In the genomic region with DNA sequence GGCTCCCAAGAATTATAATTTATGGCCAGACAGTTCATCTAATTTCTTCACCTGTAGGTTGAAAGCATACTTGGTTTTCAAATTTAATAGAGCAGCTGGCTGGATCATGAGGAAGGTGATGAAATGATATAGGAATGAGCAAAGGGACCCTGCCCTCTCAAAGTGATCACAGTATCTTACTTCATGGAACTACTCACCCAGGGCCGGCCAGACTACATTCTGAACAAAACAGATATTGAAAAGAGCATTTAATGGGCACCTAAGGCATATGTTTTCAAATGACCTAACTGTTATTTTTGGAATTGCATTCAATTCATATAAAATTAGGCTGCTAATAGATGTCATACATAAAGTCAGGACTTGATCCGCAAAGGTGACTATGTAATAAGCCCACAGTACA, we compare ENCODE assay signal across 17 cellular contexts.
"Had no signal": no experiment of that assay in that cellular context is flagged by ENCODE, and none has a peak within 500 bp of the region (broad histone marks: within the 10 kb centered on the region; RNA-seq: fewer than 3 reads in every experiment).

No MANE protein-coding gene starts in this region.

- H3K36me3 Mint-ChIP-seq: memory B cell had no signal

- DNase-seq: activated B cell treated with CpG ODN at 0.5 μM for 24 hours; activated CD4-positive, alpha-beta T cell treated with anti-CD3 and anti-CD28 coated beads, Interleukin-2, amount 10 ng/mL, durations not matched to agents 7 days and 5 days; activated CD8-positive, alpha-beta memory T cell treated with anti-CD3 and anti-CD28 coated beads for 24 hours; activated naive CD4-positive, alpha-beta T cell treated with anti-CD3 and anti-CD28 coated beads for 36 hours; cerebellar nuclear complex; dorsolateral prefrontal cortex; foreskin keratinocyte; heart left ventricle; left lung; nephron progenitor cell; small intestine; trophoblast cell had no signal

- H3K4me1 Mint-ChIP-seq: activated B cell treated with CpG ODN at 0.5 μM for 24 hours; activated CD4-positive, alpha-beta T cell treated with anti-CD3 and anti-CD28 coated beads, Interleukin-2, amount 10 ng/mL, durations not matched to agents 7 days and 5 days; activated T-helper 17 cell treated with anti-CD3 and anti-CD28 coated beads, Interleukin-2, amount 50 U/mL, for 72 hours; memory B cell had no signal

- H3K27me3 Mint-ChIP-seq: activated B cell treated with CpG ODN at 0.5 μM for 24 hours; activated CD4-positive, alpha-beta T cell treated with anti-CD3 and anti-CD28 coated beads, Interleukin-2, amount 10 ng/mL, durations not matched to agents 7 days and 5 days; activated T-helper 17 cell treated with anti-CD3 and anti-CD28 coated beads, Interleukin-2, amount 50 U/mL, for 72 hours; memory B cell had no signal

- H3K27me3 ChIP-seq: adrenal gland, foreskin keratinocyte, heart left ventricle, left lung, ovary had no signal

- H3K9me3 ChIP-seq: adrenal gland, heart left ventricle, left lung, ovary had no signal

- H3K27ac Mint-ChIP-seq: activated B cell treated with CpG ODN at 0.5 μM for 24 hours; activated CD4-positive, alpha-beta T cell treated with anti-CD3 and anti-CD28 coated beads, Interleukin-2, amount 10 ng/mL, durations not matched to agents 7 days and 5 days; activated naive CD4-positive, alpha-beta T cell treated with anti-CD3 and anti-CD28 coated beads for 36 hours; activated T-helper 17 cell treated with anti-CD3 and anti-CD28 coated beads, Interleukin-2, amount 50 U/mL, for 72 hours; memory B cell; nephron progenitor cell; T-helper 1 cell treated with Interleukin-12 subunit alpha and Interleukin-12 subunit beta and Interleukin-4 antibody, amounts not matched to agents 30 μg/mL and 1 μg/mL, for 36 hours had no signal

- H3K4me3 ChIP-seq: adrenal gland, dorsolateral prefrontal cortex, heart left ventricle, left lung, ovary had no signal

- H3K27ac ChIP-seq: adrenal gland, dorsolateral prefrontal cortex, foreskin keratinocyte, left lung had no signal

- H3K9me3 Mint-ChIP-seq: activated B cell treated with CpG ODN at 0.5 μM for 24 hours; activated CD4-positive, alpha-beta T cell treated with anti-CD3 and anti-CD28 coated beads, Interleukin-2, amount 10 ng/mL, durations not matched to agents 7 days and 5 days; activated naive CD4-positive, alpha-beta T cell treated with anti-CD3 and anti-CD28 coated beads for 36 hours; activated T-helper 17 cell treated with anti-CD3 and anti-CD28 coated beads, Interleukin-2, amount 50 U/mL, for 72 hours; memory B cell; nephron progenitor cell; T-helper 1 cell treated with Interleukin-12 subunit alpha and Interleukin-12 subunit beta and Interleukin-4 antibody, amounts not matched to agents 30 μg/mL and 1 μg/mL, for 36 hours had no signal

- H3K36me3 ChIP-seq: adrenal gland, left lung, ovary had no signal

- H3K4me3 Mint-ChIP-seq: activated B cell treated with CpG ODN at 0.5 μM for 24 hours; activated CD4-positive, alpha-beta T cell treated with anti-CD3 and anti-CD28 coated beads, Interleukin-2, amount 10 ng/mL, durations not matched to agents 7 days and 5 days; activated naive CD4-positive, alpha-beta T cell treated with anti-CD3 and anti-CD28 coated beads for 36 hours; activated T-helper 17 cell treated with anti-CD3 and anti-CD28 coated beads, Interleukin-2, amount 50 U/mL, for 72 hours; memory B cell; nephron progenitor cell; T-helper 1 cell treated with Interleukin-12 subunit alpha and Interleukin-12 subunit beta and Interleukin-4 antibody, amounts not matched to agents 30 μg/mL and 1 μg/mL, for 36 hours had no signal
